In genomic region chr17:31692632-31693031, GRCh38 we compare ENCODE assay signal across 19 cellular contexts.
"Had no signal": no experiment of that assay in that cellular context is flagged by ENCODE, and none has a peak within 500 bp of the region (broad histone marks: within the 10 kb centered on the region; RNA-seq: fewer than 3 reads in every experiment).

No MANE protein-coding gene starts in this region.

- H3K27me3 ChIP-seq: suprapubic skin, upper lobe of right lung had no signal

- ATAC-seq: activated CD8-positive, alpha-beta memory T cell treated with anti-CD3 and anti-CD28 coated beads, Interleukin-2, amount 10 ng/mL, durations not matched to agents 7 days and 5 days; activated CD8-positive, alpha-beta T cell treated with anti-CD3 and anti-CD28 coated beads for 36 hours; SK-N-SH treated with all-trans-retinoic acid at 6 μM for 48 hours; stimulated activated naive CD8-positive, alpha-beta T cell treated with anti-CD3 and anti-CD28 coated beads, Interleukin-15, Interleukin-2, amounts not matched to agents 100 U/mL and 50 U/mL, for 24 hours; upper lobe of right lung had no signal

- H3K4me3 Mint-ChIP-seq: activated CD4-positive, alpha-beta T cell treated with anti-CD3 and anti-CD28 coated beads, Interleukin-2, amount 10 ng/mL, durations not matched to agents 7 days and 5 days; activated CD8-positive, alpha-beta memory T cell treated with anti-CD3 and anti-CD28 coated beads, Interleukin-2, amount 10 ng/mL, durations not matched to agents 7 days and 5 days; activated CD8-positive, alpha-beta T cell treated with anti-CD3 and anti-CD28 coated beads for 36 hours; activated naive CD4-positive, alpha-beta T cell treated with anti-CD3 and anti-CD28 coated beads, Interleukin-2, amount 10 ng/mL, durations not matched to agents 7 days and 5 days; memory B cell; nephron progenitor cell; T-helper 2 cell treated with Interferon-gamma antibody and Interleukin-4, amounts not matched to agents 5 μg/mL and 100 μg/mL, for 36 hours had no signal

- H3K9me3 ChIP-seq: suprapubic skin, upper lobe of right lung had no signal

- H3K9me3 Mint-ChIP-seq: activated CD4-positive, alpha-beta T cell treated with anti-CD3 and anti-CD28 coated beads, Interleukin-2, amount 10 ng/mL, durations not matched to agents 7 days and 5 days; activated CD8-positive, alpha-beta T cell treated with anti-CD3 and anti-CD28 coated beads for 36 hours; activated naive CD4-positive, alpha-beta T cell treated with anti-CD3 and anti-CD28 coated beads, Interleukin-2, amount 10 ng/mL, durations not matched to agents 7 days and 5 days; memory B cell; nephron progenitor cell; T-helper 2 cell treated with Interferon-gamma antibody and Interleukin-4, amounts not matched to agents 5 μg/mL and 100 μg/mL, for 36 hours had no signal

- H3K36me3 ChIP-seq: suprapubic skin, upper lobe of right lung, WERI-Rb-1 had no signal

- H3K79me2 ChIP-seq: parathyroid adenoma had no signal

- H3K9ac ChIP-seq: parathyroid adenoma had no signal

- H3K4me1 Mint-ChIP-seq: activated CD4-positive, alpha-beta T cell treated with anti-CD3 and anti-CD28 coated beads, Interleukin-2, amount 10 ng/mL, durations not matched to agents 7 days and 5 days; activated CD8-positive, alpha-beta memory T cell treated with anti-CD3 and anti-CD28 coated beads, Interleukin-2, amount 10 ng/mL, durations not matched to agents 7 days and 5 days; activated naive CD4-positive, alpha-beta T cell treated with anti-CD3 and anti-CD28 coated beads, Interleukin-2, amount 10 ng/mL, durations not matched to agents 7 days and 5 days; memory B cell had no signal

- H3K27me3 Mint-ChIP-seq: activated CD4-positive, alpha-beta T cell treated with anti-CD3 and anti-CD28 coated beads, Interleukin-2, amount 10 ng/mL, durations not matched to agents 7 days and 5 days; activated CD8-positive, alpha-beta T cell treated with anti-CD3 and anti-CD28 coated beads for 36 hours; activated naive CD4-positive, alpha-beta T cell treated with anti-CD3 and anti-CD28 coated beads, Interleukin-2, amount 10 ng/mL, durations not matched to agents 7 days and 5 days had no signal

- DNase-seq: activated CD4-positive, alpha-beta T cell treated with anti-CD3 and anti-CD28 coated beads, Interleukin-2, amount 10 ng/mL, durations not matched to agents 7 days and 5 days; activated CD4-positive, CD25-positive, alpha-beta regulatory T cell treated with anti-CD3 and anti-CD28 coated beads, Interleukin-2, amount 50 U/mL, for 72 hours; activated CD8-positive, alpha-beta memory T cell treated with anti-CD3 and anti-CD28 coated beads, Interleukin-2, amount 10 ng/mL, durations not matched to agents 7 days and 5 days; activated CD8-positive, alpha-beta T cell treated with anti-CD3 and anti-CD28 coated beads for 36 hours; activated effector memory CD4-positive, alpha-beta T cell treated with anti-CD3 and anti-CD28 coated beads, Interleukin-2, amount 50 U/mL, for 16 hours; activated naive CD4-positive, alpha-beta T cell treated with anti-CD3 and anti-CD28 coated beads, Interleukin-2, amount 10 ng/mL, durations not matched to agents 7 days and 5 days; activated T-cell treated with anti-CD3 and anti-CD28 coated beads for 4 hours; kidney; nephron progenitor cell; stimulated activated CD4-positive, alpha-beta T cell treated with anti-CD3 and anti-CD28 coated beads, Interleukin-4, amount 100 ng/mL, for 24 hours; stimulated activated naive CD8-positive, alpha-beta T cell treated with anti-CD3 and anti-CD28 coated beads, Interleukin-15, Interleukin-2, amounts not matched to agents 100 U/mL and 50 U/mL, for 24 hours; upper lobe of right lung; WERI-Rb-1 had no signal

- H2AFZ ChIP-seq: parathyroid adenoma had no signal

- H3K4me3 ChIP-seq: suprapubic skin, upper lobe of right lung had no signal

- H3K36me3 Mint-ChIP-seq: activated CD8-positive, alpha-beta memory T cell treated with anti-CD3 and anti-CD28 coated beads, Interleukin-2, amount 10 ng/mL, durations not matched to agents 7 days and 5 days; activated naive CD4-positive, alpha-beta T cell treated with anti-CD3 and anti-CD28 coated beads, Interleukin-2, amount 10 ng/mL, durations not matched to agents 7 days and 5 days; memory B cell had no signal

- H3K27ac ChIP-seq: epithelial cell of prostate, parathyroid adenoma, suprapubic skin, upper lobe of right lung, WERI-Rb-1 had no signal

- H3K27ac Mint-ChIP-seq: activated CD4-positive, alpha-beta T cell treated with anti-CD3 and anti-CD28 coated beads, Interleukin-2, amount 10 ng/mL, durations not matched to agents 7 days and 5 days; activated CD8-positive, alpha-beta memory T cell treated with anti-CD3 and anti-CD28 coated beads, Interleukin-2, amount 10 ng/mL, durations not matched to agents 7 days and 5 days; activated CD8-positive, alpha-beta T cell treated with anti-CD3 and anti-CD28 coated beads for 36 hours; activated naive CD4-positive, alpha-beta T cell treated with anti-CD3 and anti-CD28 coated beads, Interleukin-2, amount 10 ng/mL, durations not matched to agents 7 days and 5 days; memory B cell; nephron progenitor cell; T-helper 2 cell treated with Interferon-gamma antibody and Interleukin-4, amounts not matched to agents 5 μg/mL and 100 μg/mL, for 36 hours had no signal

- H3K4me1 ChIP-seq: parathyroid adenoma had no signal
